In the genomic region with DNA sequence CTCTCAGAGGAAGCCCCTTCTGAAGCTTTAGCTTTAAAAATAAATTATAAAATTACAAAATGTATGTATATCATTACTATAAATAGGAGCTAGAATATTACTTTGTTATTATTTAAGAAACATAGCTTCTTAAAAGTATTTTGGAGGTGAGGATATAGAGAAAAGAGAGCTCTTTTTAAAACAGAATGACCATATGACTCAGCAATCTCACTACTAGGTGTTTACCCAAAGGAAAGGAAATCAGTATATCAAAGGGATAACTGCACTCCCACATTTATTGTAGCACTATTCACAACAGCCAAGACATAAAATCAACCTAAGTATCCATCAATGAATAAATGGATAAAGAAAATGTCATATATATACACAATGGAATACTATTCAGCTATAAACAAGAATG, we compare ENCODE assay signal across 33 cellular contexts.
"Had no signal": no experiment of that assay in that cellular context is flagged by ENCODE, and none has a peak within 500 bp of the region (broad histone marks: within the 10 kb centered on the region; RNA-seq: fewer than 3 reads in every experiment).

No MANE protein-coding gene starts in this region.

- H3K36me3 Mint-ChIP-seq: activated naive CD4-positive, alpha-beta T cell treated with anti-CD3 and anti-CD28 coated beads, Interleukin-2, amount 10 ng/mL, durations not matched to agents 7 days and 5 days; activated naive CD4-positive, alpha-beta T cell treated with anti-CD3 and anti-CD28 coated beads, Interleukin-2, amount 50 U/mL, for 72 hours; WTC11 had no signal

- FAIRE-seq: endometrium, endothelial cell of umbilical vein, frontal cortex, TTC549 had no signal

- H3K4me3 ChIP-seq: ascending aorta, breast epithelium, cardiac muscle cell, colonic mucosa, esophagus squamous epithelium had no signal

- H3K4me1 Mint-ChIP-seq: activated CD4-positive, alpha-beta memory T cell treated with anti-CD3 and anti-CD28 coated beads, Interleukin-2, amount 10 ng/mL, durations not matched to agents 7 days and 5 days; activated CD4-positive, alpha-beta T cell treated with anti-CD3 and anti-CD28 coated beads, Interleukin-2, amount 10 ng/mL, durations not matched to agents 7 days and 5 days; activated naive CD4-positive, alpha-beta T cell treated with anti-CD3 and anti-CD28 coated beads, Interleukin-2, amount 10 ng/mL, durations not matched to agents 7 days and 5 days; activated naive CD8-positive, alpha-beta T cell treated with anti-CD3 and anti-CD28 coated beads, Interleukin-2, amount 10 ng/mL, durations not matched to agents 7 days and 5 days; brain; WTC11 had no signal

- H3K27me3 ChIP-seq: ascending aorta, breast epithelium, cardiac muscle cell, colonic mucosa, esophagus squamous epithelium had no signal

- ATAC-seq: activated naive CD4-positive, alpha-beta T cell treated with anti-CD3 and anti-CD28 coated beads, Interleukin-2, amount 50 U/mL, for 72 hours; activated T-cell treated with anti-CD3 and anti-CD28 coated beads, Interleukin-2, amount 50 U/mL, for 72 hours; WTC11 had no signal

- DNase-seq: activated CD4-positive, alpha-beta memory T cell treated with anti-CD3 and anti-CD28 coated beads, Interleukin-2, amount 10 ng/mL, durations not matched to agents 7 days and 5 days; activated CD4-positive, alpha-beta T cell treated with anti-CD3 and anti-CD28 coated beads for 1 hour; activated CD4-positive, alpha-beta T cell treated with anti-CD3 and anti-CD28 coated beads for 4 hours; activated CD4-positive, alpha-beta T cell treated with anti-CD3 and anti-CD28 coated beads, Interleukin-2, amount 10 ng/mL, durations not matched to agents 7 days and 5 days; activated CD4-positive, alpha-beta T cell treated with anti-CD3 and anti-CD28 coated beads, Interleukin-2, amount 50 U/mL, for 4 hours; activated CD8-positive, alpha-beta memory T cell treated with anti-CD3 and anti-CD28 coated beads, Interleukin-2, amount 50 U/mL, for 48 hours; activated gamma-delta T cell; activated naive CD4-positive, alpha-beta T cell; activated naive CD4-positive, alpha-beta T cell treated with anti-CD3 and anti-CD28 coated beads, Interleukin-2, amount 10 ng/mL, durations not matched to agents 7 days and 5 days; activated naive CD8-positive, alpha-beta T cell treated with anti-CD3 and anti-CD28 coated beads, Interleukin-2, amount 10 ng/mL, durations not matched to agents 7 days and 5 days; activated T-cell treated with anti-CD3 and anti-CD28 coated beads for 4 hours; activated T-cell treated with anti-CD3 and anti-CD28 coated beads, Interleukin-2, amount 50 U/mL, for 24 hours; activated T-cell treated with anti-CD3 and anti-CD28 coated beads, Interleukin-2, amount 50 U/mL, for 72 hours; central memory CD4-positive, alpha-beta T cell; cerebellar nuclear complex; colonic mucosa; effector CD8-positive, alpha-beta T cell; esophagus squamous epithelium; foreskin fibroblast; head of caudate nucleus; T-helper 2 cell had no signal

- H3K4me1 ChIP-seq: ascending aorta, breast epithelium, colonic mucosa had no signal

- H3K27ac ChIP-seq: ascending aorta, breast epithelium, cardiac muscle cell, colonic mucosa, epithelial cell of prostate, esophagus squamous epithelium, VCaP had no signal

- H3K9me3 Mint-ChIP-seq: activated CD4-positive, alpha-beta memory T cell treated with anti-CD3 and anti-CD28 coated beads, Interleukin-2, amount 10 ng/mL, durations not matched to agents 7 days and 5 days; activated CD4-positive, alpha-beta T cell treated with anti-CD3 and anti-CD28 coated beads, Interleukin-2, amount 10 ng/mL, durations not matched to agents 7 days and 5 days; activated naive CD4-positive, alpha-beta T cell treated with anti-CD3 and anti-CD28 coated beads, Interleukin-2, amount 10 ng/mL, durations not matched to agents 7 days and 5 days; activated naive CD4-positive, alpha-beta T cell treated with anti-CD3 and anti-CD28 coated beads, Interleukin-2, amount 50 U/mL, for 72 hours; activated naive CD8-positive, alpha-beta T cell treated with anti-CD3 and anti-CD28 coated beads, Interleukin-2, amount 10 ng/mL, durations not matched to agents 7 days and 5 days; activated T-cell treated with anti-CD3 and anti-CD28 coated beads, Interleukin-2, amount 50 U/mL, for 24 hours; activated T-cell treated with anti-CD3 and anti-CD28 coated beads, Interleukin-2, amount 50 U/mL, for 72 hours; brain; WTC11 had no signal

- H3K36me3 ChIP-seq: breast epithelium, colonic mucosa had no signal

- H3K27me3 Mint-ChIP-seq: activated CD4-positive, alpha-beta memory T cell treated with anti-CD3 and anti-CD28 coated beads, Interleukin-2, amount 10 ng/mL, durations not matched to agents 7 days and 5 days; activated CD4-positive, alpha-beta T cell treated with anti-CD3 and anti-CD28 coated beads, Interleukin-2, amount 10 ng/mL, durations not matched to agents 7 days and 5 days; activated naive CD4-positive, alpha-beta T cell treated with anti-CD3 and anti-CD28 coated beads, Interleukin-2, amount 10 ng/mL, durations not matched to agents 7 days and 5 days; activated naive CD8-positive, alpha-beta T cell treated with anti-CD3 and anti-CD28 coated beads, Interleukin-2, amount 10 ng/mL, durations not matched to agents 7 days and 5 days; activated T-cell treated with anti-CD3 and anti-CD28 coated beads, Interleukin-2, amount 50 U/mL, for 24 hours; brain had no signal

- H3K27ac Mint-ChIP-seq: activated CD4-positive, alpha-beta memory T cell treated with anti-CD3 and anti-CD28 coated beads, Interleukin-2, amount 10 ng/mL, durations not matched to agents 7 days and 5 days; activated CD4-positive, alpha-beta T cell treated with anti-CD3 and anti-CD28 coated beads, Interleukin-2, amount 10 ng/mL, durations not matched to agents 7 days and 5 days; activated naive CD4-positive, alpha-beta T cell treated with anti-CD3 and anti-CD28 coated beads, Interleukin-2, amount 10 ng/mL, durations not matched to agents 7 days and 5 days; activated naive CD4-positive, alpha-beta T cell treated with anti-CD3 and anti-CD28 coated beads, Interleukin-2, amount 50 U/mL, for 72 hours; activated naive CD8-positive, alpha-beta T cell treated with anti-CD3 and anti-CD28 coated beads, Interleukin-2, amount 10 ng/mL, durations not matched to agents 7 days and 5 days; activated T-cell treated with anti-CD3 and anti-CD28 coated beads, Interleukin-2, amount 50 U/mL, for 24 hours; activated T-cell treated with anti-CD3 and anti-CD28 coated beads, Interleukin-2, amount 50 U/mL, for 72 hours; brain; WTC11 had no signal

- H3K9me3 ChIP-seq: ascending aorta, breast epithelium, colonic mucosa, esophagus squamous epithelium had no signal

- H3K4me3 Mint-ChIP-seq: activated CD4-positive, alpha-beta memory T cell treated with anti-CD3 and anti-CD28 coated beads, Interleukin-2, amount 10 ng/mL, durations not matched to agents 7 days and 5 days; activated CD4-positive, alpha-beta T cell treated with anti-CD3 and anti-CD28 coated beads, Interleukin-2, amount 10 ng/mL, durations not matched to agents 7 days and 5 days; activated naive CD4-positive, alpha-beta T cell treated with anti-CD3 and anti-CD28 coated beads, Interleukin-2, amount 10 ng/mL, durations not matched to agents 7 days and 5 days; activated naive CD8-positive, alpha-beta T cell treated with anti-CD3 and anti-CD28 coated beads, Interleukin-2, amount 10 ng/mL, durations not matched to agents 7 days and 5 days; activated T-cell treated with anti-CD3 and anti-CD28 coated beads, Interleukin-2, amount 50 U/mL, for 24 hours; activated T-cell treated with anti-CD3 and anti-CD28 coated beads, Interleukin-2, amount 50 U/mL, for 72 hours; brain; WTC11 had no signal
